ENCODE assay signal across 18 cellular contexts in genomic region chr17:35159926-35160325, GRCh38. TPM values are rescaled to one million over a fixed set of nuclear protein-coding genes. Genes with fewer than 3 reads are reported as not detected.
"Had no signal": no experiment of that assay in that cellular context is flagged by ENCODE, and none has a peak within 500 bp of the region (broad histone marks: within the 10 kb centered on the region; RNA-seq: fewer than 3 reads in every experiment).

No MANE protein-coding gene starts in this region.

- H3K4me3 Mint-ChIP-seq: brain had no signal

- H3K9me3 Mint-ChIP-seq: activated naive CD4-positive, alpha-beta T cell treated with anti-CD3 and anti-CD28 coated beads for 36 hours; brain had no signal

- ATAC-seq: heart left ventricle, left cardiac atrium, lower lobe of right lung, SK-N-SH treated with all-trans-retinoic acid at 6 μM for 48 hours had no signal

- H3K27ac ChIP-seq: lower lobe of right lung, neutrophil, parathyroid adenoma, sigmoid colon, thyroid gland had no signal

- DNase-seq: cortex of kidney, heart left ventricle, left cardiac atrium, lower lobe of right lung, midbrain, sigmoid colon, thyroid gland had no signal

- H3K36me3 Mint-ChIP-seq: brain had no signal

- H3K27ac Mint-ChIP-seq: activated T-helper 1 cell treated with anti-CD3 and anti-CD28 coated beads, Interleukin-12 subunit alpha, Interleukin-12 subunit beta, Interleukin-2, Interleukin-4 antibody, amounts not matched to agents 30 ng/mL and 10 ng/mL and 1 ng/mL, durations not matched to agents 14 hours and 24 hours and 36 hours; brain had no signal

- H3K4me1 Mint-ChIP-seq: brain had no signal

RNA-seq across cellular contexts. Expression of gene UNC45B, which starts 12.3 kb away (rescaled TPM):
- total RNA-seq: activated T-helper 1 cell treated with anti-CD3 and anti-CD28 coated beads, Interleukin-12 subunit alpha, Interleukin-12 subunit beta, Interleukin-2, Interleukin-4 antibody, amounts not matched to agents 30 ng/mL and 10 ng/mL and 1 ng/mL, durations not matched to agents 14 hours and 24 hours and 36 hours; fibroblast of lung; sigmoid colon; thyroid gland had no signal

RNA-seq across cellular contexts. Expression of gene SLC35G3, which starts 34.3 kb away (rescaled TPM):
- total RNA-seq: activated naive CD4-positive, alpha-beta T cell treated with anti-CD3 and anti-CD28 coated beads for 36 hours; activated T-helper 1 cell treated with anti-CD3 and anti-CD28 coated beads, Interleukin-12 subunit alpha, Interleukin-12 subunit beta, Interleukin-2, Interleukin-4 antibody, amounts not matched to agents 30 ng/mL and 10 ng/mL and 1 ng/mL, durations not matched to agents 14 hours and 24 hours and 36 hours; fibroblast of lung; frontal cortex; heart left ventricle; left cardiac atrium; lower lobe of right lung; myocyte; sigmoid colon; T-helper 1 cell treated with Interleukin-12 subunit alpha and Interleukin-12 subunit beta and Interleukin-4 antibody, amounts not matched to agents 30 ng/mL and 1 ng/mL, for 36 hours; thyroid gland; urinary bladder had no signal

RNA-seq across cellular contexts. Expression of gene FNDC8, which starts 38.5 kb away (rescaled TPM):
- total RNA-seq: activated naive CD4-positive, alpha-beta T cell treated with anti-CD3 and anti-CD28 coated beads for 36 hours; activated T-helper 1 cell treated with anti-CD3 and anti-CD28 coated beads, Interleukin-12 subunit alpha, Interleukin-12 subunit beta, Interleukin-2, Interleukin-4 antibody, amounts not matched to agents 30 ng/mL and 10 ng/mL and 1 ng/mL, durations not matched to agents 14 hours and 24 hours and 36 hours; fibroblast of lung; frontal cortex; heart left ventricle; left cardiac atrium; lower lobe of right lung; myocyte; sigmoid colon; thyroid gland; urinary bladder had no signal
